15 cellular contexts compared by ENCODE assay signal in the genomic region with DNA sequence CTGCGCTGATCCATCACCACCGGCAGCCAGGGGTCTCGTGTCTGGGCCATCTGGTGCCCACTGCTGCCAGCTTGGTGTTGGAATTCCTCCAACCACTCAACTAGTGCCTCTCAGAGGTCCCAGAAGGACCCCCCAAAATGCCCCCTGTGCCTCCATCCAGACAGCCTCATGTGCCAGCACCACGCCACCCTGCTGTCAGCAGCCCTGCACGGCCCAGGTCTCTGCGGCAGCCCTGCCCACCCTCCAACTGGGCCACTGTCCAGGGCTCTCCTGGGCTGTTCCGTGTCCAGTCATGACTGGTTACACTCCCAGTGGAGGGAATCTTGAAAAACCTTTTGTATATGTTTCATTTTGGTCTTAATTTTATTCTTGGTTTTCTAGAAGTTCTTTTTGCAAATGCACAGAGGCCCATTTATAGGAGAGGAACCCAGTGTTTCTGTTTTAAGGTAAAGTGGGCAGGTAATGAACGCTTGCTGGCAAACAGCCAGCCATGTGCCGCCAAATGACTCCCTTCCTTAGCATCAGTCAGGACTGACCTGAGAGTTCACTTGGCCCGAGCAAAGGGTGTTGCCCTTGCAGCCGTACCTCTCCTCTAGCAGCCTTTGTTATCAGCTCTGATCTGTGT. TPM values are rescaled to one million over a fixed set of nuclear protein-coding genes. Genes with fewer than 3 reads are reported as not detected.
"Had no signal": no experiment of that assay in that cellular context is flagged by ENCODE, and none has a peak within 500 bp of the region (broad histone marks: within the 10 kb centered on the region; RNA-seq: fewer than 3 reads in every experiment).

No MANE protein-coding gene starts in this region.

- H3K4me1 ChIP-seq: adrenal gland, foreskin keratinocyte had no signal

- H3K27me3 ChIP-seq: adrenal gland, foreskin keratinocyte, ovary, testis had no signal

- H3K36me3 ChIP-seq: adrenal gland, ovary had no signal

- H3K4me3 ChIP-seq: adrenal gland, ovary, testis had no signal

- H3K27ac ChIP-seq: adrenal gland, foreskin keratinocyte, ovary, testis had no signal

- DNase-seq: activated CD4-positive, alpha-beta T cell treated with anti-CD3 and anti-CD28 coated beads, Interleukin-2, amount 10 ng/mL, durations not matched to agents 7 days and 5 days; activated CD4-positive, CD25-positive, alpha-beta regulatory T cell; activated CD8-positive, alpha-beta memory T cell treated with anti-CD3 and anti-CD28 coated beads for 24 hours; activated naive CD4-positive, alpha-beta T cell treated with anti-CD3 and anti-CD28 coated beads, Interleukin-2, amount 50 U/mL, for 16 hours; adrenal gland; cerebellar nuclear complex; foreskin keratinocyte; mesendoderm; ovary; stimulated activated CD4-positive, alpha-beta T cell treated with anti-CD3 and anti-CD28 coated beads, Interleukin-2, amount 100 ng/mL, for 48 hours; stimulated activated CD8-positive, alpha-beta memory T cell treated with anti-CD3 and anti-CD28 coated beads, Interleukin-4, amount 100 ng/mL, for 48 hours; stimulated activated naive CD8-positive, alpha-beta T cell treated with anti-CD3 and anti-CD28 coated beads, Interleukin-15, Interleukin-2, amounts not matched to agents 100 U/mL and 50 U/mL, for 24 hours; T-helper 2 cell; testis had no signal

- H3K9me3 ChIP-seq: adrenal gland, ovary, testis had no signal

RNA-seq across cellular contexts. Expression of gene GRIN2C, which starts 34.6 kb away (rescaled TPM):
- total RNA-seq: dermis microvascular lymphatic vessel endothelial cell, foreskin keratinocyte had no signal
